ENCODE assay signal across 7 cellular contexts in genomic region chr12:68809190-68810026, GRCh38. TPM values are rescaled to one million over a fixed set of nuclear protein-coding genes. Genes with fewer than 3 reads are reported as not detected.
DNase-seq lines count a peak whose midpoint lies in the region; ATAC-seq and TF ChIP-seq lines count a peak whose summit lies in the region.

No MANE protein-coding gene starts in this region.

- 66 to 71% (median 69%) methylated on average over 12 of the region's 12 CpGs for WGBS in stomach, 5 donors

- H3K27ac ChIP-seq in iPS-18a (ENCODE audit: low read length), result no peak overlapping the region
- peak overlapping the region in 4 of 5 donors; percentile 98 to 100 (median 100) for H3K27ac ChIP-seq in stomach

- H3K27me3 ChIP-seq in iPS-18a (ENCODE audit: control insufficient read depth, insufficient read depth, low read length), result no peaks in the 10 kb centered on the region
- no peaks in the 10 kb centered on the region for H3K27me3 ChIP-seq in stomach

- H3K27me3 Mint-ChIP-seq in activated T-helper 1 cell treated with anti-CD3 and anti-CD28 coated beads, Interleukin-12 subunit alpha, Interleukin-12 subunit beta, Interleukin-2, Interleukin-4 antibody, amounts not matched to agents 30 ng/mL and 10 ng/mL and 1 ng/mL, durations not matched to agents 14 hours and 24 hours and 36 hours (ENCODE audit: insufficient read depth), result peaks cover 2% of the 10 kb centered on the region

- TF ChIP-seq POLR2A in stomach (IDR thresholded peaks at IDR 0.05), result no peak

- intact Hi-C loops in activated T-helper 1 cell treated with anti-CD3 and anti-CD28 coated beads, Interleukin-12 subunit alpha, Interleukin-12 subunit beta, Interleukin-2, Interleukin-4 antibody, amounts not matched to agents 30 ng/mL and 10 ng/mL and 1 ng/mL, durations not matched to agents 14 hours and 24 hours and 36 hours (cut with micrococcal nuclease), result loop anchor here (1.0 to 10.0 kb wide), 7 partner anchors 21 to 1175 kb away; partner anchors contain the start of gene CCT2
- intact Hi-C loops in stomach (cut with DNase I; ENCODE audit: low total_unique reads), result loop anchor here (10.0 kb wide), 1 partner anchor 65 kb away; the partner anchor contains the start of gene SLC35E3

- H3K4me3 Mint-ChIP-seq in activated T-helper 1 cell treated with anti-CD3 and anti-CD28 coated beads, Interleukin-12 subunit alpha, Interleukin-12 subunit beta, Interleukin-2, Interleukin-4 antibody, amounts not matched to agents 30 ng/mL and 10 ng/mL and 1 ng/mL, durations not matched to agents 14 hours and 24 hours and 36 hours, result peak overlapping the region; percentile 97

- H3K36me3 Mint-ChIP-seq in activated T-helper 1 cell treated with anti-CD3 and anti-CD28 coated beads, Interleukin-12 subunit alpha, Interleukin-12 subunit beta, Interleukin-2, Interleukin-4 antibody, amounts not matched to agents 30 ng/mL and 10 ng/mL and 1 ng/mL, durations not matched to agents 14 hours and 24 hours and 36 hours (ENCODE audit: low read depth), result peaks cover 46% of the 10 kb centered on the region

- DNase-seq in activated T-helper 1 cell treated with anti-CD3 and anti-CD28 coated beads, Interleukin-12 subunit alpha, Interleukin-12 subunit beta, Interleukin-2, Interleukin-4 antibody, amounts not matched to agents 30 ng/mL and 10 ng/mL and 1 ng/mL, durations not matched to agents 14 hours and 24 hours and 36 hours (ENCODE audit: low spot score), result no peak
- DNase-seq in stomach (no peak), AG20443 (ENCODE audit: low spot score) (no peak), ureter (ENCODE audit: low spot score) (no peak), RKO (ENCODE audit: low spot score) (no peak)

- no peak for TF ChIP-seq EP300 in stomach (IDR thresholded peaks at IDR 0.05)

- no peaks in the 10 kb centered on the region for H3K9me3 ChIP-seq in iPS-18a (ENCODE audit: control insufficient read depth, low read depth, low read length)
- no peaks in the 10 kb centered on the region for H3K9me3 ChIP-seq in stomach

- H3K9me3 Mint-ChIP-seq in activated T-helper 1 cell treated with anti-CD3 and anti-CD28 coated beads, Interleukin-12 subunit alpha, Interleukin-12 subunit beta, Interleukin-2, Interleukin-4 antibody, amounts not matched to agents 30 ng/mL and 10 ng/mL and 1 ng/mL, durations not matched to agents 14 hours and 24 hours and 36 hours, result no peaks in the 10 kb centered on the region

- H3K4me1 ChIP-seq in iPS-18a (ENCODE audit: control insufficient read depth, low read depth, low read length) (peaks cover 7% of the 10 kb centered on the region), stomach (peaks cover 21 to 69% (median 54%) of the 10 kb centered on the region in 4 donors)

- H3K9ac ChIP-seq in iPS-18a (ENCODE audit: low read length), result peak overlapping the region; percentile 100

- peaks cover 48% of the 10 kb centered on the region for H3K4me1 Mint-ChIP-seq in activated T-helper 1 cell treated with anti-CD3 and anti-CD28 coated beads, Interleukin-12 subunit alpha, Interleukin-12 subunit beta, Interleukin-2, Interleukin-4 antibody, amounts not matched to agents 30 ng/mL and 10 ng/mL and 1 ng/mL, durations not matched to agents 14 hours and 24 hours and 36 hours (ENCODE audit: low read depth)

- ATAC-seq in HG03064 (IDR thresholded peaks at IDR 0.05; ENCODE audit: low read depth, unreplicated experiment), result peak; percentile 0

- H3K4me3 ChIP-seq in iPS-18a (ENCODE audit: low read length) (peak overlapping the region; percentile 76), stomach (peak overlapping the region; percentile 62 to 99 (median 86))

- TF ChIP-seq CTCF in stomach (IDR thresholded peaks at IDR 0.05), result no peak

- peak overlapping the region; percentile 99 for H3K27ac Mint-ChIP-seq in activated T-helper 1 cell treated with anti-CD3 and anti-CD28 coated beads, Interleukin-12 subunit alpha, Interleukin-12 subunit beta, Interleukin-2, Interleukin-4 antibody, amounts not matched to agents 30 ng/mL and 10 ng/mL and 1 ng/mL, durations not matched to agents 14 hours and 24 hours and 36 hours

- peaks cover 30% of the 10 kb centered on the region for H3K36me3 ChIP-seq in iPS-18a (ENCODE audit: control insufficient read depth, low read depth, low read length)
- peaks cover 19 to 43% (median 41%) of the 10 kb centered on the region in 4 donors for H3K36me3 ChIP-seq in stomach

RNA-seq across cellular contexts. Expression of gene MDM2, which starts 1.4 kb away (rescaled TPM):
- 279 and 303 TPM in 2 replicates for total RNA-seq in activated T-helper 1 cell treated with anti-CD3 and anti-CD28 coated beads, Interleukin-12 subunit alpha, Interleukin-12 subunit beta, Interleukin-2, Interleukin-4 antibody, amounts not matched to agents 30 ng/mL and 10 ng/mL and 1 ng/mL, durations not matched to agents 14 hours and 24 hours and 36 hours
- 100 to 1,000 TPM in 3 of 5 donors, 10 to 100 TPM in 2; 42.4 to 151 (median 132) TPM for total RNA-seq in stomach
- 10 to 100 TPM; 16.8 to 74.4 (median 23.8) TPM for polyA plus RNA-seq in stomach
- total RNA-seq in ureter, result 140 TPM
